ENCODE assay signal across 17 cellular contexts in the genomic region with DNA sequence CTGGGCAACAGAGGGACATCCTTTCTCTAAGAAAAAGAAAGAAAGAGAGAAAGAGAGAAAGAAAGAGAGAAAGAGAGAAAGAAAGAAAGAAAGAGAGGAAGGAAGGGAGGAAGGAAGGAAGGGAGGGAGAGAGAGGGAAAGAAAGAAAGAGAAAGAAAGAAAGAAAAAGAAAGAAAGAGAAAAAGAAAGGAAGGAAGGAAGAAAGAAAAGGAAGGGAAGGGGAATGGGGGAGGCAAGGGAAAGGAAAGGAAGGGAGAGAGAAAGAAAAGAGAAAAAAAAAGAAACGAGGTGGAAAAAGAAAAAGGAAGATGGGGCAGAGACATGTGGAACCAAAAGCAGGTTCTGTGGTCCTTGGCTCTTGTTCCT.
DNase-seq lines count a peak whose midpoint lies in the region; ATAC-seq and TF ChIP-seq lines count a peak whose summit lies in the region.
"Had no signal": no experiment of that assay in that cellular context is flagged by ENCODE, and none has a peak within 500 bp of the region (broad histone marks: within the 10 kb centered on the region; RNA-seq: fewer than 3 reads in every experiment).

No MANE protein-coding gene starts in this region.

- H4K12ac ChIP-seq in trophoblast cell (ENCODE audit: low read depth, low read length) = no peak overlapping the region

- no peak for DNase-seq in activated naive CD4-positive, alpha-beta T cell treated with anti-CD3 and anti-CD28 coated beads for 36 hours
- no peak for DNase-seq in activated naive CD4-positive, alpha-beta T cell (lab: John Stamatoyannopoulos, UW)
- no peak for DNase-seq in activated naive CD8-positive, alpha-beta T cell treated with anti-CD3 and anti-CD28 coated beads, Interleukin-2, amount 50 U/mL, for 24 hours
- no peak for DNase-seq in trophoblast cell
- no peak for DNase-seq in NCI-H1417 treated with DMSO at 0.1 percent for 48 hours (lab: John Stamatoyannopoulos, UW)
- no peak for DNase-seq in left lobe of liver (ENCODE audit: low spot score)
- DNase-seq in UCSD-AML1 (lab: John Stamatoyannopoulos, UW; ENCODE audit: unreplicated experiment) = no peak
- DNase-seq: amniotic stem cell, H9, left colon, midbrain, NCI-H1048, NCI-H2081, right cardiac atrium had no signal

- no peak overlapping the region for H3K23ac ChIP-seq in trophoblast cell (ENCODE audit: low read length)

- ATAC-seq in activated naive CD8-positive, alpha-beta T cell treated with anti-CD3 and anti-CD28 coated beads, Interleukin-2, amount 50 U/mL, for 24 hours = no peak
- ATAC-seq in left lobe of liver = no peak
- ATAC-seq: esophagus mucosa, gastroesophageal sphincter had no signal

- no CpG with 5 or more reads among the region's 1 CpG for WGBS in trophoblast cell (ENCODE audit: extremely low coverage, insufficient coverage, insufficient read length)

- no peak overlapping the region for H3K18ac ChIP-seq in trophoblast cell (ENCODE audit: low read length)

- peak overlapping the region; percentile 84 for H3K27ac Mint-ChIP-seq in activated naive CD4-positive, alpha-beta T cell treated with anti-CD3 and anti-CD28 coated beads for 36 hours
- H3K27ac Mint-ChIP-seq in activated naive CD8-positive, alpha-beta T cell treated with anti-CD3 and anti-CD28 coated beads, Interleukin-2, amount 50 U/mL, for 24 hours = peak overlapping the region; percentile 89
- H3K27ac Mint-ChIP-seq: H9 had no signal

- H2BK5ac ChIP-seq in trophoblast cell (ENCODE audit: low read depth, low read length, poor library complexity) = no peak overlapping the region

- no peaks in the 10 kb centered on the region for H3K27me3 Mint-ChIP-seq in activated naive CD4-positive, alpha-beta T cell treated with anti-CD3 and anti-CD28 coated beads for 36 hours (ENCODE audit: low read depth)
- H3K27me3 Mint-ChIP-seq in activated naive CD8-positive, alpha-beta T cell treated with anti-CD3 and anti-CD28 coated beads, Interleukin-2, amount 50 U/mL, for 24 hours = no peaks in the 10 kb centered on the region

- peaks cover 44% of the 10 kb centered on the region for H3K4me1 ChIP-seq in OCI-LY1 (ENCODE audit: insufficient read depth, low read length, severe bottlenecking)
- peaks cover 0 to 2% of the 10 kb centered on the region in 2 experiments for H3K4me1 ChIP-seq in trophoblast cell (ENCODE audit: control insufficient read depth in 1 of 2, insufficient read depth in 2 of 2, low read length in 2 of 2)
- H3K4me1 ChIP-seq: gastroesophageal sphincter had no signal

- peak overlapping the region; percentile 40 for H3K4me3 Mint-ChIP-seq in activated naive CD4-positive, alpha-beta T cell treated with anti-CD3 and anti-CD28 coated beads for 36 hours
- peak overlapping the region; percentile 55 for H3K4me3 Mint-ChIP-seq in activated naive CD8-positive, alpha-beta T cell treated with anti-CD3 and anti-CD28 coated beads, Interleukin-2, amount 50 U/mL, for 24 hours
- H3K4me3 Mint-ChIP-seq: H9 had no signal

- no peaks in the 10 kb centered on the region for H3K36me3 Mint-ChIP-seq in activated naive CD4-positive, alpha-beta T cell treated with anti-CD3 and anti-CD28 coated beads for 36 hours (ENCODE audit: low read depth)
- H3K36me3 Mint-ChIP-seq in activated naive CD8-positive, alpha-beta T cell treated with anti-CD3 and anti-CD28 coated beads, Interleukin-2, amount 50 U/mL, for 24 hours (ENCODE audit: low read depth) = no peaks in the 10 kb centered on the region

- H3K79me2 ChIP-seq in OCI-LY1 (ENCODE audit: insufficient read depth, low read length) (no peaks in the 10 kb centered on the region), trophoblast cell (ENCODE audit: control insufficient read depth, insufficient read depth, low read length, poor library complexity) (no peaks in the 10 kb centered on the region)

- H3K27ac ChIP-seq in OCI-LY1 (ENCODE audit: low read depth, low read length, poor library complexity, severe bottlenecking) (peak overlapping the region; percentile 87), trophoblast cell (ENCODE audit: low read depth, low read length) (no peak overlapping the region)
- H3K27ac ChIP-seq: gastroesophageal sphincter had no signal

- no peaks in the 10 kb centered on the region for H3F3A ChIP-seq in OCI-LY1 (ENCODE audit: insufficient read depth, low read length)

- no peak overlapping the region for H2BK12ac ChIP-seq in trophoblast cell (ENCODE audit: low read length)

- H3K4me2 ChIP-seq in OCI-LY1 (ENCODE audit: low read length) (peak overlapping the region; percentile 54; the same call in 1 of the 2 replicates), trophoblast cell (ENCODE audit: low read length) (no peak overlapping the region)

- H3K4me3 ChIP-seq in OCI-LY1 (ENCODE audit: low read depth, low read length, poor library complexity, severe bottlenecking) (no peak overlapping the region), trophoblast cell (ENCODE audit: low read depth, low read length) (no peak overlapping the region)
- H3K4me3 ChIP-seq: gastroesophageal sphincter had no signal

- H2BK120ac ChIP-seq in trophoblast cell (ENCODE audit: insufficient read depth, low read length, poor library complexity) = no peak overlapping the region

- H3K9me3 ChIP-seq in OCI-LY1 (ENCODE audit: low read length) = no peaks in the 10 kb centered on the region
- no peaks in the 10 kb centered on the region for H3K9me3 ChIP-seq in trophoblast cell (ENCODE audit: insufficient read depth, low read depth, low read length)
- H3K9me3 ChIP-seq: gastroesophageal sphincter had no signal

- H4K91ac ChIP-seq in trophoblast cell (ENCODE audit: low read depth, low read length) = no peak overlapping the region

- H2AFZ ChIP-seq in OCI-LY1 (ENCODE audit: low read length) (0 out of 2 replicates have a peak overlapping the region, but pooled peaks have one; percentile 35), trophoblast cell (ENCODE audit: insufficient read depth, low read length, poor library complexity) (no peak overlapping the region)

- no peak for TF ChIP-seq CTCF in OCI-LY1 (IDR thresholded peaks at IDR 0.05; ENCODE audit: low read length)

- CTCF ChIA-PET in activated naive CD4-positive, alpha-beta T cell treated with anti-CD3 and anti-CD28 coated beads for 36 hours (lab: Charles Lee) = interaction anchor here (1.3 kb wide), 1 partner anchor 77 kb away, joined by 3 read pairs; no protein-coding TSS in a partner anchor

- H3K36me3 ChIP-seq in OCI-LY1 (ENCODE audit: insufficient read depth, low read length) (no peaks in the 10 kb centered on the region), trophoblast cell (ENCODE audit: control insufficient read depth in 1 of 2, insufficient read depth in 2 of 2, low read length in 2 of 2) (no peaks in the 10 kb centered on the region)
- H3K36me3 ChIP-seq: gastroesophageal sphincter had no signal

- no peak overlapping the region for H2AK5ac ChIP-seq in trophoblast cell (ENCODE audit: low read length)

- peaks cover 26% of the 10 kb centered on the region for H3K4me1 Mint-ChIP-seq in activated naive CD4-positive, alpha-beta T cell treated with anti-CD3 and anti-CD28 coated beads for 36 hours (ENCODE audit: low read depth)
- peaks cover 33% of the 10 kb centered on the region for H3K4me1 Mint-ChIP-seq in activated naive CD8-positive, alpha-beta T cell treated with anti-CD3 and anti-CD28 coated beads, Interleukin-2, amount 50 U/mL, for 24 hours

- no peaks in the 10 kb centered on the region for H3K9me3 Mint-ChIP-seq in activated naive CD4-positive, alpha-beta T cell treated with anti-CD3 and anti-CD28 coated beads for 36 hours
- H3K9me3 Mint-ChIP-seq in activated naive CD8-positive, alpha-beta T cell treated with anti-CD3 and anti-CD28 coated beads, Interleukin-2, amount 50 U/mL, for 24 hours = no peaks in the 10 kb centered on the region
- H3K9me3 Mint-ChIP-seq: H9 had no signal

- H3K4ac ChIP-seq in trophoblast cell (ENCODE audit: low read depth, low read length) = no peak overlapping the region

- no peaks in the 10 kb centered on the region for H3K9me2 ChIP-seq in OCI-LY1 (ENCODE audit: low read depth, low read length)

- H3K27me3 ChIP-seq in OCI-LY1 (ENCODE audit: insufficient read depth, low read length) (no peaks in the 10 kb centered on the region), trophoblast cell (ENCODE audit: insufficient read depth, low read length) (no peaks in the 10 kb centered on the region)

- intact Hi-C loops in activated naive CD4-positive, alpha-beta T cell treated with anti-CD3 and anti-CD28 coated beads for 36 hours (cut with micrococcal nuclease) = no loop called here

- no peaks in the 10 kb centered on the region for H4K20me1 ChIP-seq in OCI-LY1 (ENCODE audit: insufficient read depth, low read length)

- H3K79me1 ChIP-seq in trophoblast cell (ENCODE audit: low read length) = no peaks in the 10 kb centered on the region

- H4K8ac ChIP-seq in trophoblast cell (ENCODE audit: low read depth, low read length) = no peak overlapping the region

- H3K9ac ChIP-seq in OCI-LY1 (ENCODE audit: low read length) = peak overlapping the region; percentile 46
- H3K9ac ChIP-seq in trophoblast cell (ENCODE audit: low read length) = no peak overlapping the region

- H3K14ac ChIP-seq in trophoblast cell (ENCODE audit: low read length) = peak overlapping the region; percentile 19
